8 cellular contexts compared by ENCODE assay signal in genomic region chr9:73151653-73152382, GRCh38. TPM values are rescaled to one million over a fixed set of nuclear protein-coding genes. Genes with fewer than 3 reads are reported as not detected.
DNase-seq lines count a peak whose midpoint lies in the region; TF ChIP-seq lines count a peak whose summit lies in the region.

ANXA1 (plus strand) TSS chr9:73151865; CDS start chr9:73158536, 6,671 bp downstream.

- intact Hi-C loops in breast epithelium (cut with DNase I; ENCODE audit: low total_unique reads) (no loop called here), testis (cut with DNase I; ENCODE audit: low total_unique reads) (no loop called here)

- H3K36me3 ChIP-seq in breast epithelium, result no peaks in the 10 kb centered on the region
- H3K36me3 ChIP-seq in kidney epithelial cell (ENCODE audit: control insufficient read depth, insufficient read depth, low read length), result no peaks in the 10 kb centered on the region
- no peaks in the 10 kb centered on the region for H3K36me3 ChIP-seq in testis (ENCODE audit: low read depth, missing control alignments)

- WGBS in testis, 2 donors, result 16 to 24% methylated on average over 1 of the region's 1 CpG

- CTCF ChIA-PET in GM10248 (lab: Yijun Ruan, JAX), result interaction anchor here (1.1 to 1.6 kb wide), 2 partner anchors 20 to 44 kb away, joined by 4 to 6 read pairs; no protein-coding TSS in a partner anchor

- POLR2A ChIA-PET in GM10248 (lab: Yijun Ruan, JAX), result no interaction called here

- H3K4me1 ChIP-seq in breast epithelium, result peaks cover 0 to 17% of the 10 kb centered on the region in 2 donors
- H3K4me1 ChIP-seq in testis, result no peaks in the 10 kb centered on the region

- H3K4me3 ChIP-seq in breast epithelium (peak within 1 kb of the TSS; percentile 53 to 65 (median 54)), kidney epithelial cell (ENCODE audit: low read depth, low read length) (peak within 1 kb of the TSS; percentile 70), testis (peak within 1 kb of the TSS; percentile 2 to 15)

- TF ChIP-seq POLR2A in breast epithelium (IDR thresholded peaks at IDR 0.05), result peak; percentile 86
- TF ChIP-seq POLR2A in testis (IDR thresholded peaks at IDR 0.05), result no peak

- H3K27ac ChIP-seq in breast epithelium (peak within 1 kb of the TSS; percentile 81 to 89), testis (peak within 1 kb of the TSS in 1 of 2 donors; percentile 44)

- H3K9me3 ChIP-seq in breast epithelium (no peaks in the 10 kb centered on the region), testis (no peaks in the 10 kb centered on the region)

- H3K27me3 ChIP-seq in breast epithelium (no peaks in the 10 kb centered on the region), kidney epithelial cell (ENCODE audit: control insufficient read depth, insufficient read depth, low read length) (no peaks in the 10 kb centered on the region), testis (no peaks in the 10 kb centered on the region)

- DNase-seq in EH (ENCODE audit: low read depth) (peak; percentile 88), NCI-H226 (peak; percentile 87), breast epithelium (ENCODE audit: low spot score in 2 of 2) (no peak), kidney epithelial cell (ENCODE audit: low read depth) (peak; percentile 75), testis (no peak), GM10248 (ENCODE audit: extremely low spot score) (no peak), GM19238 (ENCODE audit: insufficient read length, low spot score) (no peak), D341Med (ENCODE audit: low spot score) (no peak)

- TF ChIP-seq CTCF in breast epithelium (IDR thresholded peaks at IDR 0.05) (no peak), kidney epithelial cell (IDR thresholded peaks at IDR 0.05; ENCODE audit: insufficient read depth, low read length, poor library complexity, severe bottlenecking) (no peak), testis (IDR thresholded peaks at IDR 0.05) (no peak), GM10248 (IDR thresholded peaks at IDR 0.05; ENCODE audit: control extremely low read depth, extremely low read depth, low read depth, missing control alignments) (no peak)

RNA-seq across cellular contexts. Expression of gene ANXA1, which starts in this region (rescaled TPM):
- 100 to 1,000 TPM; 364 to 729 (median 628) TPM for total RNA-seq in breast epithelium
- 167 and 189 TPM in 2 replicates for total RNA-seq in kidney epithelial cell
- total RNA-seq in testis, result 10 to 100 TPM; 12.1 to 13.4 TPM
- 49.6 TPM for polyA plus RNA-seq in testis (ENCODE audit: insufficient read depth, low read depth, low replicate concordance)

Comparison
In these comparisons a context has a peak if more than half of its experiments do, and no peak if none do; other contexts are left out.
1. RNA of gene ANXA1 (total RNA-seq): 364 to 729 TPM in breast epithelium and 167 to 189 TPM in kidney epithelial cell; 12.1 to 13.4 TPM in testis; every median in the first group is over 10 times any median in the second.
2. DNase-seq: peak in EH (single experiment), NCI-H226 (single experiment) and kidney epithelial cell (single experiment); none in breast epithelium (0 of 2), testis (single experiment), GM10248 (single experiment), GM19238 (single experiment) and D341Med (single experiment).
3. H3K4me3 ChIP-seq: peak in every context shown above with its lines; median percentile 70 in kidney epithelial cell; 54 in breast epithelium; 8 in testis.